Comparison of ENCODE assay signal across 10 cellular contexts in the genomic region with DNA sequence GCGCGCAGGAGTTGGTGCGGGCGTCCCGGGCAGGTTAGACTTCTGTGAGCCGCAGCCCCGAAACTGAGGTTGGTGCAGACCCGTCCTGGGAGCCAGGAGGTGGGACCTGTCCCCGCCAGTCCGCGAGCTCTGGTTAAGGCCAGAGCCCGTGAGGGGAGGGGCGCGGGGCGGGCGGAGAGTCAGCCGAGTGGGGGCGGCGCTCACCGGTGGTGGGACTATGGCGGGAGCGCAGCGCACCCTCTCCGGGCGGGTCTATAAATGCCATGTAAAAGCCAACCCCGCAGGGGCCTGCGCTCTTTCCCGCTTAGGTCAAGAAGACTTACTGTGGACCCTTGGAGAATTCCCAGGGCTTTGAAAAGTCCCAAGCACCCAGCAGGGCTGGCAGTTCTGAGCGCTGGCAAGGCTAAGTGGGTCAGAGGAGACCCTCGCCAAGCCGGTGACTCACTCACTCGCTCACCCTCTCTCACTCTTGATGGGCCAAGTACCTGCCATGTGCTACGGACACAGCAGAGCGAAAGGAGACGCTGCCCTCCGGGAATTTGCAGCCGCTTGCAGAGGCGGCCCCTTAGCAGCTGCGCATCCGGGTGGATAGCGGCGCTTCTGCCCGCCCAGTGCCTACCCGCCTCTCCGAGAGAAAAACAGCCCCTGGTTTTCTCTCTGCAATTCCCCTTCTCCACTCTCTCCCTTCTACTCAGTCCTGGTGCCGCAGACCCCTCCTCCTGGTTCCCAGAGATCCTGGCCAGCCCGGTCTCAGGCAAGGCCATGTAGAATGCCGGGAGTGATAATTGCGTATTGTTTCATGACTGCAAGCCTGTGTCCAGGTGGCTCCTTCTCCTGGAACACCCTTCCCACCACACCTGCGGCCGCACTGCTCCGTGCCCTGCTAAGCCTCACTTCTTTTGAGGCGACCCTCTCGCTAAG. TPM values are rescaled to one million over a fixed set of nuclear protein-coding genes. Genes with fewer than 3 reads are reported as not detected.
DNase-seq lines count a peak whose midpoint lies in the region; ATAC-seq and TF ChIP-seq lines count a peak whose summit lies in the region.
"Had no signal": no experiment of that assay in that cellular context is flagged by ENCODE, and none has a peak within 500 bp of the region (broad histone marks: within the 10 kb centered on the region; RNA-seq: fewer than 3 reads in every experiment).

A gene (minus strand): TSS at position 110 of the 921 bp plus-strand sequence. CDS start 19,607 bp downstream, outside the sequence.

- H3K4me1 ChIP-seq in H9 (ENCODE audit: insufficient read depth, low read length) (no peaks in the 10 kb centered on the region), heart left ventricle (peaks cover 0 to 36% (median 3%) of the 10 kb centered on the region in 12 donors), parathyroid adenoma (no peaks in the 10 kb centered on the region)

- WGBS in H9 (ENCODE audit: extremely low coverage, insufficient read length, low lambda C conversion rate), result no CpG with 5 or more reads among the region's 54 CpGs
- WGBS in heart left ventricle, 4 donors, result 6 to 11% (median 7%) methylated on average over 27 to 54 of the region's 54 CpGs

- no peak within 1 kb of the TSS for H4K91ac ChIP-seq in H9 (ENCODE audit: insufficient read length, low read depth, low read length)

- H3K4me3 Mint-ChIP-seq in H9 (peak within 1 kb of the TSS; percentile 72 to 85), T-helper 17 cell (peak within 1 kb of the TSS; percentile 43)

- H3K27ac ChIP-seq in H9 (ENCODE audit: insufficient read length, low read depth, low read length) (no peak within 1 kb of the TSS), heart left ventricle (peak within 1 kb of the TSS; percentile 71 to 97 (median 92)), parathyroid adenoma (no peak within 1 kb of the TSS)
- H3K27ac ChIP-seq: HL-60 had no signal

- H3K27ac Mint-ChIP-seq in H9, result no peak within 1 kb of the TSS
- H3K27ac Mint-ChIP-seq in T-helper 17 cell, result no peak within 1 kb of the TSS

- H4K8ac ChIP-seq in H9 (replicated peaks; ENCODE audit: insufficient read length, low read depth, low read length), result no peak within 1 kb of the TSS

- peak within 1 kb of the TSS; percentile 18 for H3K9ac ChIP-seq in H9 (ENCODE audit: extremely low read depth, insufficient read length, low read length)
- no peak within 1 kb of the TSS for H3K9ac ChIP-seq in parathyroid adenoma

- H3T11ph ChIP-seq in H9 (ENCODE audit: low read length), result no peak within 1 kb of the TSS

- H3K27me3 Mint-ChIP-seq in H9 (ENCODE audit: low read depth), result peaks cover 67% of the 10 kb centered on the region
- H3K27me3 Mint-ChIP-seq in T-helper 17 cell, result peaks cover 65% of the 10 kb centered on the region

- DNase-seq in H9 (peak; percentile 83), T-helper 17 cell (no peak), heart left ventricle (peak; percentile 71 to 93 (median 89)), SIG-M5 (lab: John Stamatoyannopoulos, UW) (no peak), COLO829 (ENCODE audit: low spot score) (no peak), NCI-H1092 treated with DMSO at 0.1 percent for 48 hours (lab: John Stamatoyannopoulos, UW) (no peak)
- no peak for DNase-seq in stimulated activated CD8-positive, alpha-beta memory T cell treated with anti-CD3 and anti-CD28 coated beads, Interleukin-4, amount 100 ng/mL, for 48 hours

- no peak within 1 kb of the TSS for H2BK20ac ChIP-seq in H9 (ENCODE audit: low read depth, low read length, poor library complexity, severe bottlenecking)

- H3K36me3 ChIP-seq in heart left ventricle, result no peaks in the 10 kb centered on the region
- no peaks in the 10 kb centered on the region for H3K36me3 ChIP-seq in parathyroid adenoma (ENCODE audit: control insufficient read depth, insufficient read depth, low read length)

- no peaks in the 10 kb centered on the region for H3K79me2 ChIP-seq in H9 (ENCODE audit: insufficient read depth, low read length)
- no peaks in the 10 kb centered on the region for H3K79me2 ChIP-seq in parathyroid adenoma

- peaks cover 9% of the 10 kb centered on the region; the same call in 1 of the 2 replicates for H3K27me3 ChIP-seq in H9 (ENCODE audit: insufficient read depth, low read length)
- H3K27me3 ChIP-seq in heart left ventricle, result peaks cover 0 to 28% (median 0%) of the 10 kb centered on the region in 9 donors
- H3K27me3 ChIP-seq in parathyroid adenoma (ENCODE audit: control insufficient read depth, insufficient read depth, low read length), result no peaks in the 10 kb centered on the region

- no peak within 1 kb of the TSS for H2BK5ac ChIP-seq in H9 (ENCODE audit: insufficient read length, low read length)

- no peak for TF ChIP-seq CTCF in H9 (conservative IDR thresholded peaks at IDR 0.05)
- TF ChIP-seq CTCF in heart left ventricle (IDR thresholded peaks at IDR 0.05), result no peak
- no peak for TF ChIP-seq CTCF in parathyroid adenoma (IDR thresholded peaks at IDR 0.05)

- H3K79me1 ChIP-seq in H9 (ENCODE audit: insufficient read depth, low read depth, low read length, poor library complexity, severe bottlenecking), result no peaks in the 10 kb centered on the region

- H3K23ac ChIP-seq in H9 (ENCODE audit: insufficient read length, low read depth, low read length), result no peak within 1 kb of the TSS

- no peaks in the 10 kb centered on the region; a peak in 1 of 5 replicates for H3K9me3 Mint-ChIP-seq in H9

- H3K23me2 ChIP-seq in H9 (ENCODE audit: insufficient read length, low read depth, low read length, poor library complexity, severe bottlenecking), result peaks cover 15% of the 10 kb centered on the region

- H3K9me3 ChIP-seq in H9 (ENCODE audit: control insufficient read depth, low read depth, low read length) (no peaks in the 10 kb centered on the region), T-helper 17 cell (ENCODE audit: control insufficient read depth, low read length, poor library complexity, severe bottlenecking) (no peaks in the 10 kb centered on the region), heart left ventricle (peaks cover 0 to 7% (median 0%) of the 10 kb centered on the region in 12 donors), parathyroid adenoma (ENCODE audit: control insufficient read depth, low read length) (no peaks in the 10 kb centered on the region)

- H2BK12ac ChIP-seq in H9 (ENCODE audit: insufficient read length, low read depth, low read length), result no peak within 1 kb of the TSS

- peak within 1 kb of the TSS; percentile 32 for H3K18ac ChIP-seq in H9 (ENCODE audit: insufficient read length, low read depth, low read length)

- no peaks in the 10 kb centered on the region for H4K20me1 ChIP-seq in H9 (ENCODE audit: control insufficient read depth, insufficient read depth, insufficient read length)

- H3K4me3 ChIP-seq in heart left ventricle (peak within 1 kb of the TSS; percentile 58 to 87 (median 66)), parathyroid adenoma (ENCODE audit: low read depth, low read length) (peak within 1 kb of the TSS; percentile 72)

- intact Hi-C loops in heart left ventricle (cut with DNase I), result loop anchor here in 1 of 10 donors (2.0 kb wide), 1 partner anchor 18 kb away; no protein-coding TSS in a partner anchor

- no peak within 1 kb of the TSS for H2AFZ ChIP-seq in H9 (ENCODE audit: low read length)
- peak within 1 kb of the TSS; percentile 89 for H2AFZ ChIP-seq in parathyroid adenoma

- no peak within 1 kb of the TSS for H3K56ac ChIP-seq in H9 (ENCODE audit: insufficient read length, low read depth, low read length)

- no peak within 1 kb of the TSS for H2BK15ac ChIP-seq in H9 (ENCODE audit: low read depth, low read length)

- TF ChIP-seq POLR2A in heart left ventricle (IDR thresholded peaks at IDR 0.05), result peak in 1 of 2 donors; percentile 21

- H2AK5ac ChIP-seq in H9 (ENCODE audit: insufficient read length, low read length), result no peak within 1 kb of the TSS

- H3K4ac ChIP-seq in H9 (ENCODE audit: low read depth, low read length), result no peak within 1 kb of the TSS

- H3K4me1 Mint-ChIP-seq in H9 (peaks cover 19 to 20% of the 10 kb centered on the region in 2 experiments), T-helper 17 cell (peaks cover 5% of the 10 kb centered on the region)

- H2BK120ac ChIP-seq in H9 (ENCODE audit: low read depth, low read length, poor library complexity, severe bottlenecking), result no peak within 1 kb of the TSS

- no peak within 1 kb of the TSS for H4K5ac ChIP-seq in H9 (ENCODE audit: insufficient read length, low read depth, low read length)

- ATAC-seq in T-helper 17 cell (no peak), heart left ventricle (peak; percentile 93 to 96 (median 94))

- H3K4me2 ChIP-seq in H9 (ENCODE audit: insufficient read depth, insufficient read length, low read length) (peak within 1 kb of the TSS; percentile 89), parathyroid adenoma (ENCODE audit: low read length) (peak within 1 kb of the TSS; percentile 94)

- H3K14ac ChIP-seq in H9 (ENCODE audit: insufficient read depth, low read length), result peak within 1 kb of the TSS; percentile 60

- no peaks in the 10 kb centered on the region; a peak in 1 of 7 replicates for H3K36me3 Mint-ChIP-seq in H9 (ENCODE audit: insufficient read depth in 1 of 3, low read depth in 3 of 3)
- peaks cover 8% of the 10 kb centered on the region for H3K36me3 Mint-ChIP-seq in T-helper 17 cell (ENCODE audit: low read depth)

RNA-seq across cellular contexts. Expression of the gene that starts here (rescaled TPM):
- total RNA-seq in H9 (2021) (0.68 and 0.90 TPM in 2 replicates), T-helper 17 cell (not detected), heart left ventricle (10 to 100 TPM; 26.9 to 74.1 (median 29.4) TPM)
- polyA plus RNA-seq in heart left ventricle, result 10 to 100 TPM; 13.4 to 27.2 TPM
- total RNA-seq: lung microvascular endothelial cell had no signal

Comparison
In these comparisons a context has a peak if more than half of its experiments do, and no peak if none do; other contexts are left out.
1. RNA of the gene that starts here (total RNA-seq): 26.9 to 74.1 TPM in heart left ventricle; 0.68 to 0.90 TPM in H9 and not detected in T-helper 17 cell; every median in the first group is over 10 times any median in the second.
2. Peak in DNase-seq, H3K9ac ChIP-seq and H3K4me2 ChIP-seq in H9; RNA of the gene not detected or under 1 TPM.
3. DNase-seq: peak in heart left ventricle (5 of 5); none in T-helper 17 cell (0 of 3), SIG-M5 (single experiment), COLO829 (single experiment), stimulated activated CD8-positive, alpha-beta memory T cell treated with anti-CD3 and anti-CD28 coated beads, Interleukin-4, amount 100 ng/mL, for 48 hours (single experiment) and NCI-H1092 treated with DMSO at 0.1 percent for 48 hours (single experiment).
4. H3K27ac ChIP-seq: peak in heart left ventricle (12 of 12); none in H9 (single experiment) and parathyroid adenoma (single experiment).